In genomic region chr1:13748610-13749505, GRCh38 we compare ENCODE assay signal across 8 cellular contexts. TPM values are rescaled to one million over a fixed set of nuclear protein-coding genes. Genes with fewer than 3 reads are reported as not detected.
DNase-seq lines count a peak whose midpoint lies in the region; ATAC-seq and TF ChIP-seq lines count a peak whose summit lies in the region.

No MANE protein-coding gene starts in this region.

- peaks cover 16% of the 10 kb centered on the region for H3K36me3 Mint-ChIP-seq in Caco-2 (ENCODE audit: insufficient read depth, unreplicated experiment)
- peaks cover 46% of the 10 kb centered on the region for H3K36me3 Mint-ChIP-seq in effector memory CD8-positive, alpha-beta T cell (ENCODE audit: insufficient read depth)

- peak overlapping the region; percentile 92 for H3K27ac ChIP-seq in mesendoderm (ENCODE audit: low read depth, low read length)

- H3K79me1 ChIP-seq in mesendoderm (ENCODE audit: low read length), result peaks cover 9% of the 10 kb centered on the region

- CTCF ChIA-PET in Caco-2 (lab: Charles Lee), result interaction anchor here (0.5 to 1.4 kb wide), 4 partner anchors 9 to 217 kb away, joined by 3 to 7 read pairs (median 4); no protein-coding TSS in a partner anchor

- peak overlapping the region; percentile 80 for H3K9ac ChIP-seq in mesendoderm (ENCODE audit: low read length)

- ATAC-seq in GM21367 (IDR thresholded peaks at IDR 0.05; ENCODE audit: unreplicated experiment), result peak; percentile 60
- peak; percentile 89 for ATAC-seq in effector memory CD8-positive, alpha-beta T cell (replicated peaks)

- H2BK15ac ChIP-seq in mesendoderm (replicated peaks; ENCODE audit: low read depth), result no peak overlapping the region

- no peak overlapping the region for H2AK5ac ChIP-seq in mesendoderm (ENCODE audit: low read length)

- 0 out of 2 replicates have a peak, but pooled peaks cover 7% of the 10 kb centered on the region for H3K4me1 ChIP-seq in Caco-2
- no peaks in the 10 kb centered on the region for H3K4me1 ChIP-seq in mesendoderm (ENCODE audit: control insufficient read depth, low read depth, low read length)

- no CpG with 5 or more reads among the region's 83 CpGs for WGBS in mesendoderm (ENCODE audit: extremely low coverage, insufficient coverage, low lambda C conversion rate)

- peaks cover 9% of the 10 kb centered on the region for H3K4me1 Mint-ChIP-seq in Caco-2 (ENCODE audit: low read depth, unreplicated experiment)
- H3K4me1 Mint-ChIP-seq in effector memory CD8-positive, alpha-beta T cell (ENCODE audit: low read depth in 2 of 2), result peaks cover 37 to 43% of the 10 kb centered on the region in 2 donors

- H3K9me3 Mint-ChIP-seq in Caco-2 (ENCODE audit: unreplicated experiment), result no peaks in the 10 kb centered on the region
- no peaks in the 10 kb centered on the region for H3K9me3 Mint-ChIP-seq in effector memory CD8-positive, alpha-beta T cell

- H3K4me3 ChIP-seq in Caco-2 (ENCODE audit: low read depth, low read length), result peak overlapping the region; percentile 83
- peak overlapping the region; percentile 25 for H3K4me3 ChIP-seq in mesendoderm (ENCODE audit: low read length)

- H3K27me3 ChIP-seq in Caco-2 (replicated peaks; ENCODE audit: control insufficient read depth, insufficient read depth, low read length) (no peaks in the 10 kb centered on the region), mesendoderm (ENCODE audit: insufficient read depth, low read length, poor library complexity) (no peaks in the 10 kb centered on the region)

- peak in 1 of 2 experiments; percentile 2 for TF ChIP-seq CTCF in Caco-2 (IDR thresholded peaks at IDR 0.05; ENCODE audit: insufficient read depth in 1 of 2, low read depth in 1 of 2, low read length in 1 of 2, severe bottlenecking in 1 of 2, unreplicated experiment in 1 of 2)

- peak overlapping the region; percentile 96 for H3K4me2 ChIP-seq in mesendoderm (ENCODE audit: low read length)

- H3K9me3 ChIP-seq in Caco-2, result no peaks in the 10 kb centered on the region

- TSS peak; percentile 85 for BruUV-seq in Caco-2 (replicated peaks; lab: Mats Ljungman, UMichigan)

- H4K8ac ChIP-seq in mesendoderm (ENCODE audit: low read depth, low read length), result no peak overlapping the region

- intact Hi-C loops in Caco-2 (cut with micrococcal nuclease; ENCODE audit: unreplicated experiment), result loop anchor here (1.0 to 5.0 kb wide), 2 partner anchors 10 to 47 kb away; partner anchors contain the start of gene PRDM2

- peak overlapping the region; percentile 94 for H3K23ac ChIP-seq in mesendoderm (ENCODE audit: low read length)

- DNase-seq in Caco-2, result peak; percentile 94 to 95
- peak; percentile 93 for DNase-seq in HT1080 (ENCODE audit: low read depth)
- peak; percentile 92 for DNase-seq in NK-92 treated with Interleukin-12 subunit alpha and Interleukin-12 subunit beta, amount 100 ng/mL, for 24 hours (lab: John Stamatoyannopoulos, UW)
- DNase-seq in activated CD8-positive, alpha-beta memory T cell treated with anti-CD3 and anti-CD28 coated beads for 48 hours (ENCODE audit: low read depth in 2 of 3, low spot score in 2 of 3), result peak; percentile 87 to 90 (median 89)
- peak; percentile 93 to 95 (median 94) for DNase-seq in effector memory CD8-positive, alpha-beta T cell
- peak; percentile 98 for DNase-seq in mesendoderm
- DNase-seq in stimulated activated CD8-positive, alpha-beta memory T cell treated with anti-CD3 and anti-CD28 coated beads, Interleukin-12 subunit alpha, Interleukin-12 subunit beta, amount 100 ng/mL, for 4 hours (ENCODE audit: low read depth), result peak; percentile 92

- H3K56ac ChIP-seq in mesendoderm (ENCODE audit: low read length), result peak overlapping the region; percentile 80

- H4K5ac ChIP-seq in mesendoderm (ENCODE audit: low read length), result no peak overlapping the region

- peak overlapping the region; percentile 84 for H3K27ac Mint-ChIP-seq in Caco-2 (ENCODE audit: unreplicated experiment)
- peak overlapping the region; percentile 92 to 98 for H3K27ac Mint-ChIP-seq in effector memory CD8-positive, alpha-beta T cell

- H3K36me3 ChIP-seq in Caco-2 (ENCODE audit: control insufficient read depth, insufficient read depth, low read length) (no peaks in the 10 kb centered on the region), mesendoderm (ENCODE audit: control insufficient read depth, insufficient read depth, low read length) (no peaks in the 10 kb centered on the region)

- peak overlapping the region; percentile 84 for H3K4me3 Mint-ChIP-seq in Caco-2 (ENCODE audit: unreplicated experiment)
- peak overlapping the region; percentile 95 to 97 for H3K4me3 Mint-ChIP-seq in effector memory CD8-positive, alpha-beta T cell

- no peaks in the 10 kb centered on the region for H3K27me3 Mint-ChIP-seq in Caco-2 (ENCODE audit: insufficient read depth, unreplicated experiment)
- H3K27me3 Mint-ChIP-seq in effector memory CD8-positive, alpha-beta T cell, result no peaks in the 10 kb centered on the region

- peaks cover 15% of the 10 kb centered on the region for H3K79me2 ChIP-seq in mesendoderm (ENCODE audit: control insufficient read depth, insufficient read depth, low read length)

- H2BK120ac ChIP-seq in mesendoderm (ENCODE audit: low read depth, low read length), result no peak overlapping the region

- POLR2A ChIA-PET in Caco-2 (lab: Charles Lee), result interaction anchor here (0.6 to 1.5 kb wide), 8 partner anchors 9 to 1448 kb away, joined by 3 to 18 read pairs (median 4); no protein-coding TSS in a partner anchor

- no peak overlapping the region for H2BK5ac ChIP-seq in mesendoderm (ENCODE audit: low read length)

- peak overlapping the region; percentile 90 for H3K4ac ChIP-seq in mesendoderm (ENCODE audit: low read depth, low read length)

- peak overlapping the region; percentile 89 for H3K18ac ChIP-seq in mesendoderm (ENCODE audit: low read length)

RNA-seq across cellular contexts. Expression of gene PRDM2, which starts 48.9 kb away (rescaled TPM):
- 29.8 and 32.7 TPM in 2 replicates for total RNA-seq in Caco-2 (2022)
- total RNA-seq in HT1080 (2014; rRNA removed; shearing (Covaris generic)), result 2.9 and 3.8 TPM in 2 replicates
- 6.5 and 9.0 TPM in 2 replicates for polyA plus RNA-seq in HT1080 (2015; cell fraction: cytosol; rRNA removed)
- polyA plus RNA-seq in HT1080 (2015; cell fraction: nucleus; rRNA removed), result 19.6 and 22.9 TPM in 2 replicates
- 18.0 TPM for polyA plus RNA-seq in mesendoderm (2013, experiment 1 of 2)
- 18.3 TPM for polyA plus RNA-seq in mesendoderm (2013, experiment 2 of 2)

Comparison
In these comparisons a context has a peak if more than half of its experiments do, and no peak if none do; other contexts are left out.
1. Peak in every context shown above with its lines: DNase-seq, ATAC-seq, H3K4me3 ChIP-seq and H3K27ac ChIP-seq.